12 cellular contexts compared by ENCODE assay signal in the genomic region with DNA sequence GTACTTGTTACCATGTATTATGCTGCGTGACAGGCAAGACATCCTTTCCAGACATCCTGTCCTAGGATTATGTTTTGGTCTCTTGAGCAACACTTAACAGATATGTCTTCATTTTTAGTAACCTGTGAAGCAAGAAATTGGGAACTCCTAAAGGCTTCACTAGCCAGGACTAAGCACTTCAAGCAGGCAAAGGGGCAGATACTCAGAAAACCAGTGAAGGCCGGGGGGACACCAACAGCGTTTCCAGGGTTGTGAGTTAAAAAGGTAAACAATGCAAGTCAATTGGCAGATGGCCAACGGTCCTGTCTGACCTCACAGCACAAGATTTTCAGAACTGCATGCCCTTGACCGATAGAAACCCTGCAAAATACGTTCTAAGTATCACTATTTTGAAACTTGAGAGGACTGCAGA.
DNase-seq lines count a peak whose midpoint lies in the region; ATAC-seq, FAIRE-seq and TF ChIP-seq lines count a peak whose summit lies in the region.
"Had no signal": no experiment of that assay in that cellular context is flagged by ENCODE, and none has a peak within 500 bp of the region (broad histone marks: within the 10 kb centered on the region; RNA-seq: fewer than 3 reads in every experiment).

No MANE protein-coding gene starts in this region.

- H3K9me3 ChIP-seq in mesenchymal stem cell (ENCODE audit: control insufficient read depth, low read length) = no peaks in the 10 kb centered on the region
- H3K9me3 ChIP-seq: prostate gland, vagina had no signal

- H2BK15ac ChIP-seq in mesenchymal stem cell (ENCODE audit: low read depth, poor library complexity, severe bottlenecking) = no peak overlapping the region

- H3K4ac ChIP-seq in mesenchymal stem cell (ENCODE audit: low read depth in 1 of 2, low read length in 2 of 2) = no peak overlapping the region

- no peak overlapping the region for H3K14ac ChIP-seq in mesenchymal stem cell (ENCODE audit: low read length in 2 of 2)

- no peak overlapping the region for H3K9ac ChIP-seq in mesenchymal stem cell (ENCODE audit: low read length)

- POLR2A ChIA-PET in GM10248 (lab: Yijun Ruan, JAX) = no interaction called here

- no peaks in the 10 kb centered on the region for H3K4me1 ChIP-seq in mesenchymal stem cell (ENCODE audit: control insufficient read depth, insufficient read depth, low read depth, low read length)
- H3K4me1 ChIP-seq: prostate gland, vagina had no signal

- H4K91ac ChIP-seq in mesenchymal stem cell (ENCODE audit: low read length) = no peak overlapping the region

- FAIRE-seq in bronchial epithelial cell (lab: Jason Lieb, UNC) (no peak), D721Med (lab: Jason Lieb, UNC) (no peak)

- no peak overlapping the region for H3K23ac ChIP-seq in mesenchymal stem cell (ENCODE audit: low read length in 2 of 2)

- no peak overlapping the region for H2AK5ac ChIP-seq in mesenchymal stem cell (ENCODE audit: low read length, severe bottlenecking)

- H3K36me3 ChIP-seq in bronchial epithelial cell (ENCODE audit: control insufficient read depth, insufficient read depth, low read length) = no peaks in the 10 kb centered on the region
- H3K36me3 ChIP-seq in mesenchymal stem cell (ENCODE audit: control insufficient read depth in 1 of 2, insufficient read depth in 2 of 2, low read depth in 1 of 2, low read length in 2 of 2) = no peaks in the 10 kb centered on the region
- H3K36me3 ChIP-seq: prostate gland, vagina had no signal

- no peak overlapping the region for H2AFZ ChIP-seq in mesenchymal stem cell (ENCODE audit: low read depth, low read length)

- H2BK12ac ChIP-seq in mesenchymal stem cell (ENCODE audit: low read length in 2 of 2) = no peak overlapping the region

- H3K27ac ChIP-seq in mesenchymal stem cell (ENCODE audit: low read length, poor library complexity, severe bottlenecking) = no peak overlapping the region
- H3K27ac ChIP-seq: prostate gland, vagina had no signal

- H2BK5ac ChIP-seq in mesenchymal stem cell (ENCODE audit: low read depth, low read length, poor library complexity, severe bottlenecking) = no peak overlapping the region

- no peak overlapping the region for H4K8ac ChIP-seq in mesenchymal stem cell (ENCODE audit: low read length)

- H3K4me3 ChIP-seq in bronchial epithelial cell (ENCODE audit: low read depth, low read length) = no peak overlapping the region
- no peak overlapping the region for H3K4me3 ChIP-seq in mesenchymal stem cell (ENCODE audit: insufficient read depth in 1 of 2, low read depth in 1 of 2, low read length in 2 of 2)
- H3K4me3 ChIP-seq: prostate gland, vagina had no signal

- 0% methylated on average over 2 of the region's 6 CpGs for WGBS in mesenchymal stem cell

- H3K27me3 ChIP-seq in bronchial epithelial cell (ENCODE audit: control insufficient read depth, insufficient read depth, low read length) (no peaks in the 10 kb centered on the region), mesenchymal stem cell (ENCODE audit: control insufficient read depth in 1 of 2, insufficient read depth in 1 of 2, low read length in 2 of 2) (peaks cover 0 to 40% of the 10 kb centered on the region in 2 experiments)
- H3K27me3 ChIP-seq: vagina had no signal

- DNase-seq in COR-L47 (lab: John Stamatoyannopoulos, UW) (peak; percentile 24), M059J (ENCODE audit: low read depth) (peak; percentile 24), bronchial epithelial cell (ENCODE audit: low read depth) (peak; percentile 7), mesenchymal stem cell (peak; percentile 78), GM10248 (ENCODE audit: extremely low spot score) (no peak), D721Med (ENCODE audit: insufficient read length, low spot score) (no peak), NCI-H446 (lab: John Stamatoyannopoulos, UW) (no peak)
- DNase-seq: activated CD8-positive, alpha-beta memory T cell treated with anti-CD3 and anti-CD28 coated beads for 24 hours; NCI-H2171 treated with DMSO at 0.1 percent for 48 hours had no signal

- H2BK120ac ChIP-seq in mesenchymal stem cell (ENCODE audit: low read depth, low read length) = no peak overlapping the region

- no peaks in the 10 kb centered on the region for H3K79me1 ChIP-seq in mesenchymal stem cell (replicated peaks; ENCODE audit: low read length, poor library complexity, severe bottlenecking)

- TF ChIP-seq CTCF in bronchial epithelial cell (IDR thresholded peaks at IDR 0.05; ENCODE audit: insufficient read depth, low read length, severe bottlenecking) (no peak), GM10248 (IDR thresholded peaks at IDR 0.05; ENCODE audit: control extremely low read depth, extremely low read depth, low read depth, missing control alignments) (no peak), D721Med (IDR thresholded peaks at IDR 0.05; ENCODE audit: insufficient read depth, missing control alignments) (no peak)

- CTCF ChIA-PET in GM10248 (lab: Yijun Ruan, JAX) = no interaction called here

- no peak overlapping the region for H3K4me2 ChIP-seq in mesenchymal stem cell (ENCODE audit: low read length, poor library complexity, severe bottlenecking)

- ATAC-seq in HG03135 (IDR thresholded peaks at IDR 0.05; ENCODE audit: unreplicated experiment) = no peak

- H3K18ac ChIP-seq in mesenchymal stem cell (ENCODE audit: low read depth in 1 of 2, low read length in 2 of 2) = no peak overlapping the region

Comparison
In these comparisons a context has a peak if more than half of its experiments do, and no peak if none do; other contexts are left out.
1. DNase-seq: peak in COR-L47 (single experiment), M059J (single experiment), bronchial epithelial cell (single experiment) and mesenchymal stem cell (single experiment); none in GM10248 (single experiment), D721Med (single experiment) and NCI-H446 (0 of 2).